ENCODE assay signal across 23 cellular contexts in genomic region chr14:52458721-52459085, GRCh38.
A peak's percentile ranks its signal among the peaks of the same experiment; 100 is the strongest.
DNase-seq lines count a peak whose midpoint lies in the region; ATAC-seq, FAIRE-seq and TF ChIP-seq lines count a peak whose summit lies in the region.
"Had no signal": no experiment of that assay in that cellular context is flagged by ENCODE, and none has a peak within 500 bp of the region (broad histone marks: within the 10 kb centered on the region; RNA-seq: fewer than 3 reads in every experiment).

No MANE protein-coding gene starts in this region.

- TF ChIP-seq POLR2A in breast epithelium (IDR thresholded peaks at IDR 0.05), result no peak

- H3K9me1 ChIP-seq in keratinocyte (ENCODE audit: control insufficient read depth, extremely low read depth, insufficient read depth, low read length), result no peaks in the 10 kb centered on the region

- H3K79me2 ChIP-seq in keratinocyte (ENCODE audit: control insufficient read depth, insufficient read depth, low read length), result no peaks in the 10 kb centered on the region

- H3K9me3 Mint-ChIP-seq in MCF 10A (ENCODE audit: unreplicated experiment) (no peaks in the 10 kb centered on the region), chondrocyte (ENCODE audit: low read depth) (no peaks in the 10 kb centered on the region), endothelial cell (ENCODE audit: unreplicated experiment) (peaks cover 4% of the 10 kb centered on the region)

- DNase-seq in MCF 10A (ENCODE audit: unreplicated experiment) (peak; percentile 35), breast epithelium (ENCODE audit: low spot score in 2 of 2) (no peak), chondrocyte (ENCODE audit: low spot score) (no peak), keratinocyte (ENCODE audit: low read depth, low spot score) (no peak), left lobe of liver (ENCODE audit: low spot score) (no peak), posterior cingulate gyrus (no peak), endothelial cell (ENCODE audit: low spot score) (no peak), GF-D8 (lab: John Stamatoyannopoulos, UW) (no peak)
- DNase-seq: 8988T; activated CD8-positive, alpha-beta T cell treated with anti-CD3 and anti-CD28 coated beads for 36 hours; activated T-cell treated with anti-CD3 and anti-CD28 coated beads, Interleukin-2, amount 50 U/mL, for 48 hours; C1 segment of cervical spinal cord; DMS 273 treated with DMSO at 0.1 percent for 48 hours; naive B cell; NCI-H1436 treated with DMSO at 0.1 percent for 48 hours; NCI-H345; pancreas; small intestine; T-helper 17 cell; testis had no signal

- no peaks in the 10 kb centered on the region for H4K20me1 ChIP-seq in keratinocyte (ENCODE audit: control insufficient read depth, extremely low read depth, insufficient read depth, low read length)

- no peak overlapping the region for H2AFZ ChIP-seq in keratinocyte (ENCODE audit: control insufficient read depth, low read length)

- H3K4me3 Mint-ChIP-seq in MCF 10A (ENCODE audit: unreplicated experiment) (peak overlapping the region; percentile 72), chondrocyte (ENCODE audit: unreplicated experiment) (peak overlapping the region; percentile 69), endothelial cell (ENCODE audit: unreplicated experiment) (no peak overlapping the region)
- H3K4me3 Mint-ChIP-seq: activated CD8-positive, alpha-beta T cell treated with anti-CD3 and anti-CD28 coated beads for 36 hours; activated naive CD8-positive, alpha-beta T cell; naive B cell; T-helper 17 cell; WTC11 had no signal

- intact Hi-C loops in MCF 10A (cut with micrococcal nuclease), result no loop called here
- intact Hi-C loops in breast epithelium (cut with DNase I; ENCODE audit: low total_unique reads), result no loop called here
- intact Hi-C loops in posterior cingulate gyrus (cut with DNase I), result no loop called here

- H3K27me3 ChIP-seq in breast epithelium (no peaks in the 10 kb centered on the region), keratinocyte (ENCODE audit: control insufficient read depth, extremely low read depth, insufficient read depth, low read length) (no peaks in the 10 kb centered on the region)
- H3K27me3 ChIP-seq: pancreas, testis had no signal

- H3K27me3 Mint-ChIP-seq in MCF 10A (ENCODE audit: insufficient read depth, unreplicated experiment) (no peaks in the 10 kb centered on the region), chondrocyte (ENCODE audit: low read depth) (no peaks in the 10 kb centered on the region), endothelial cell (ENCODE audit: unreplicated experiment) (no peaks in the 10 kb centered on the region)
- H3K27me3 Mint-ChIP-seq: activated CD8-positive, alpha-beta T cell treated with anti-CD3 and anti-CD28 coated beads for 36 hours; activated naive CD8-positive, alpha-beta T cell; naive B cell; T-helper 17 cell had no signal

- H3K27ac ChIP-seq in breast epithelium (no peak overlapping the region), keratinocyte (ENCODE audit: control insufficient read depth, insufficient read depth, low read length) (peak overlapping the region; percentile 67)
- H3K27ac ChIP-seq: pancreas, testis had no signal

- peak overlapping the region; percentile 68 for H3K4me2 ChIP-seq in keratinocyte (ENCODE audit: control insufficient read depth, extremely low read depth, insufficient read depth, low read depth, low read length)

- dilution Hi-C loops in keratinocyte (cut with MboI; ENCODE audit: extremely low pct_ligation_motif_present, low sequenced_read_pairs), result no loop called here

- peaks cover 33% of the 10 kb centered on the region for H3K4me1 Mint-ChIP-seq in MCF 10A (ENCODE audit: insufficient read depth, unreplicated experiment)
- peaks cover 50% of the 10 kb centered on the region for H3K4me1 Mint-ChIP-seq in chondrocyte (ENCODE audit: low read depth)
- H3K4me1 Mint-ChIP-seq in endothelial cell (ENCODE audit: unreplicated experiment), result no peaks in the 10 kb centered on the region
- H3K4me1 Mint-ChIP-seq: naive B cell, T-helper 17 cell had no signal

- no peak for TF ChIP-seq CTCF in MCF 10A (IDR thresholded peaks at IDR 0.05; ENCODE audit: unreplicated experiment)
- TF ChIP-seq CTCF in breast epithelium (IDR thresholded peaks at IDR 0.05), result no peak
- no peak for TF ChIP-seq CTCF in chondrocyte (IDR thresholded peaks at IDR 0.05)
- no peak for TF ChIP-seq CTCF in keratinocyte (optimal IDR thresholded peaks at IDR 0.05 in 1 of 3, IDR thresholded peaks at IDR 0.05 in 1 of 3, conservative IDR thresholded peaks at IDR 0.05 in 1 of 3; ENCODE audit: extremely low read depth in 1 of 3, insufficient read depth in 2 of 3, low read length in 3 of 3)
- TF ChIP-seq CTCF in endothelial cell (IDR thresholded peaks at IDR 0.05; ENCODE audit: unreplicated experiment), result no peak

- H3K27ac Mint-ChIP-seq in MCF 10A (ENCODE audit: low read depth, unreplicated experiment) (peak overlapping the region; percentile 98), chondrocyte (ENCODE audit: unreplicated experiment) (peak overlapping the region; percentile 98), endothelial cell (ENCODE audit: unreplicated experiment) (no peak overlapping the region)
- H3K27ac Mint-ChIP-seq: naive B cell, WTC11 had no signal

- H3K9me3 ChIP-seq in breast epithelium, result peaks cover 0 to 11% of the 10 kb centered on the region in 2 donors
- H3K9me3 ChIP-seq in keratinocyte (ENCODE audit: control insufficient read depth, low read depth, low read length), result no peaks in the 10 kb centered on the region
- H3K9me3 ChIP-seq: testis had no signal

- CTCF ChIA-PET in MCF 10A (lab: Yijun Ruan, JAX), result interaction anchor here (1.8 kb wide), 1 partner anchor 159 kb away, joined by 9 read pairs; no protein-coding TSS in a partner anchor

- H3K36me3 ChIP-seq in breast epithelium, result no peaks in the 10 kb centered on the region
- no peaks in the 10 kb centered on the region for H3K36me3 ChIP-seq in keratinocyte (ENCODE audit: control insufficient read depth in 2 of 2, extremely low read depth in 1 of 2, insufficient read depth in 2 of 2, low read length in 2 of 2)

- no peak overlapping the region for H3K9ac ChIP-seq in keratinocyte (ENCODE audit: control insufficient read depth, extremely low read depth, insufficient read depth, low read length)

- no peak for ATAC-seq in left lobe of liver
- ATAC-seq: T-helper 17 cell had no signal

- H3K4me3 ChIP-seq in breast epithelium (no peak overlapping the region), keratinocyte (ENCODE audit: control insufficient read depth in 2 of 3, extremely low read depth in 1 of 3, insufficient read depth in 2 of 3, low read depth in 1 of 3, low read length in 3 of 3) (no peak overlapping the region)
- H3K4me3 ChIP-seq: lung, pancreas, testis had no signal

- H3K36me3 Mint-ChIP-seq in MCF 10A (ENCODE audit: insufficient read depth, unreplicated experiment) (no peaks in the 10 kb centered on the region), chondrocyte (ENCODE audit: low read depth) (no peaks in the 10 kb centered on the region), endothelial cell (ENCODE audit: low read depth, unreplicated experiment) (no peaks in the 10 kb centered on the region)

- no peak for FAIRE-seq in keratinocyte (lab: Jason Lieb, UNC)
- FAIRE-seq: pancreas, small intestine had no signal

- POLR2A ChIA-PET in MCF 10A (lab: Yijun Ruan, JAX), result interaction anchor here (0.7 to 2.4 kb wide), 21 partner anchors 10 to 249 kb away, joined by 3 to 12 read pairs (median 5); partner anchors contain the start of genes GPR137C, PSMC6 and TXNDC16

- BruUV-seq in MCF 10A (replicated peaks; lab: Mats Ljungman, UMichigan), result no TSS peak

- H3K4me1 ChIP-seq in breast epithelium, result no peaks in the 10 kb centered on the region
- H3K4me1 ChIP-seq in keratinocyte (ENCODE audit: control insufficient read depth, extremely low read depth, insufficient read depth, low read length), result peaks cover 25% of the 10 kb centered on the region
- H3K4me1 ChIP-seq: pancreas, testis had no signal
